Comparison of ENCODE assay signal across 9 cellular contexts in genomic region chr5:141657937-141658545, GRCh38. TPM values are rescaled to one million over a fixed set of nuclear protein-coding genes. Genes with fewer than 3 reads are reported as not detected.
DNase-seq lines count a peak whose midpoint lies in the region; ATAC-seq lines count a peak whose summit lies in the region.
"Had no signal": no experiment of that assay in that cellular context is flagged by ENCODE, and none has a peak within 500 bp of the region (broad histone marks: within the 10 kb centered on the region; RNA-seq: fewer than 3 reads in every experiment).

No MANE protein-coding gene starts in this region.

- ATAC-seq in GM18858 (IDR thresholded peaks at IDR 0.05; ENCODE audit: unreplicated experiment), result peak; percentile 64
- ATAC-seq in HG02973 (IDR thresholded peaks at IDR 0.05; ENCODE audit: unreplicated experiment), result peak; percentile 56
- ATAC-seq in GM19455 (IDR thresholded peaks at IDR 0.05; ENCODE audit: unreplicated experiment), result no peak
- ATAC-seq: left lobe of liver had no signal

- no peaks in the 10 kb centered on the region for H3K36me3 Mint-ChIP-seq in activated CD4-positive, alpha-beta memory T cell treated with anti-CD3 and anti-CD28 coated beads for 36 hours

- intact Hi-C loops in activated CD4-positive, alpha-beta memory T cell treated with anti-CD3 and anti-CD28 coated beads for 36 hours (cut with micrococcal nuclease), result no loop called here

- POLR2A ChIA-PET in activated CD4-positive, alpha-beta memory T cell treated with anti-CD3 and anti-CD28 coated beads for 36 hours (lab: Charles Lee), result interaction anchor here (0.9 to 1.2 kb wide), 2 partner anchors 20 to 35 kb away, joined by 3 read pairs; no protein-coding TSS in a partner anchor

- H3K27ac Mint-ChIP-seq in activated CD4-positive, alpha-beta memory T cell treated with anti-CD3 and anti-CD28 coated beads for 36 hours, result no peak overlapping the region

- DNase-seq in activated CD4-positive, alpha-beta memory T cell treated with anti-CD3 and anti-CD28 coated beads for 36 hours, result peak; percentile 45
- peak; percentile 91 for DNase-seq in renal cortical epithelial cell (ENCODE audit: low read depth)
- DNase-seq in KG1 (lab: John Stamatoyannopoulos, UW), result no peak
- no peak for DNase-seq in NCI-H1048 (lab: John Stamatoyannopoulos, UW)
- DNase-seq: stimulated activated CD4-positive, alpha-beta T cell treated with anti-CD3 and anti-CD28 coated beads, Interleukin-2, amount 100 ng/mL, for 48 hours had no signal

- H3K4me3 Mint-ChIP-seq in activated CD4-positive, alpha-beta memory T cell treated with anti-CD3 and anti-CD28 coated beads for 36 hours, result no peak overlapping the region

- CTCF ChIA-PET in activated CD4-positive, alpha-beta memory T cell treated with anti-CD3 and anti-CD28 coated beads for 36 hours (lab: Charles Lee), result interaction anchor here (0.9 to 2.0 kb wide), 6 partner anchors 11 to 303 kb away, joined by 3 to 7 read pairs (median 4); no protein-coding TSS in a partner anchor

- H3K4me1 Mint-ChIP-seq in activated CD4-positive, alpha-beta memory T cell treated with anti-CD3 and anti-CD28 coated beads for 36 hours (ENCODE audit: low read depth), result no peaks in the 10 kb centered on the region

- no peaks in the 10 kb centered on the region for H3K9me3 Mint-ChIP-seq in activated CD4-positive, alpha-beta memory T cell treated with anti-CD3 and anti-CD28 coated beads for 36 hours

- no peaks in the 10 kb centered on the region for H3K27me3 Mint-ChIP-seq in activated CD4-positive, alpha-beta memory T cell treated with anti-CD3 and anti-CD28 coated beads for 36 hours

RNA-seq across cellular contexts. Expression of gene FCHSD1, which starts 6.8 kb away (rescaled TPM):
- total RNA-seq in activated CD4-positive, alpha-beta memory T cell treated with anti-CD3 and anti-CD28 coated beads for 36 hours, result 10 to 100 TPM; 40.1 to 46.0 TPM
- 28.9 and 34.2 TPM in 2 replicates for total RNA-seq in renal cortical epithelial cell

RNA-seq across cellular contexts. Expression of gene RELL2, which starts 21.2 kb away (rescaled TPM):
- total RNA-seq in activated CD4-positive, alpha-beta memory T cell treated with anti-CD3 and anti-CD28 coated beads for 36 hours, result 10 to 100 TPM; 17.8 to 17.9 TPM
- 5.4 and 6.9 TPM in 2 replicates for total RNA-seq in renal cortical epithelial cell

RNA-seq across cellular contexts. Expression of gene HDAC3, which starts 21.4 kb away (rescaled TPM):
- total RNA-seq in activated CD4-positive, alpha-beta memory T cell treated with anti-CD3 and anti-CD28 coated beads for 36 hours, result 10 to 100 TPM; 65.2 to 71.5 TPM
- 50.2 and 62.0 TPM in 2 replicates for total RNA-seq in renal cortical epithelial cell

RNA-seq across cellular contexts. Expression of gene ARAP3, which starts 24.0 kb away (rescaled TPM):
- total RNA-seq in activated CD4-positive, alpha-beta memory T cell treated with anti-CD3 and anti-CD28 coated beads for 36 hours, result 1 to 10 TPM; 5.1 to 5.2 TPM
- 0.69 and 3.6 TPM in 2 replicates for total RNA-seq in renal cortical epithelial cell

RNA-seq across cellular contexts. Expression of gene DIAPH1, which starts 39.2 kb away (rescaled TPM):
- 100 to 1,000 TPM; 225 to 227 TPM for total RNA-seq in activated CD4-positive, alpha-beta memory T cell treated with anti-CD3 and anti-CD28 coated beads for 36 hours
- 73.1 and 113 TPM in 2 replicates for total RNA-seq in renal cortical epithelial cell

Comparison
In these comparisons a context has a peak if more than half of its experiments do, and no peak if none do; other contexts are left out.
1. DNase-seq: peak in activated CD4-positive, alpha-beta memory T cell treated with anti-CD3 and anti-CD28 coated beads for 36 hours (single experiment) and renal cortical epithelial cell (single experiment); none in KG1 (single experiment) and NCI-H1048 (single experiment).